ENCODE assay signal across 8 cellular contexts in the genomic region with DNA sequence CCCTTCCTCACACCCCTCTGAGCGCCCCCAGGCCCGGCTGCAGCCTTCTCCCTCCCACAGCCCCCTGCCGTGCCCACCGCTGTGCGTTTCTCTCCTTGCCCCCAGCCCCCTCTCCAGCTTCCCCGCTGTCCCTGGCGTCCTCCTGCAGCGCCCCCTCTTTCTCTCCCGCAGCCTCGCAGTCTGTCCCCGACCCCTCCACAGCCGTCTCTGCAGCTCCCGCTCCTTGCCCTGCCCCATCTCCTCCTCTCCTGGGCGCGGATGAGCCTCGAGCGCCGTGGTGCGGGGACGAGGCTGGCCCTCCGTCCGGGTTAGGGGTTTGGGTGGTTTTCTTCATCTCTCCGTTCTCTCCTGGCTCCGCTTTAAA. TPM values are rescaled to one million over a fixed set of nuclear protein-coding genes. Genes with fewer than 3 reads are reported as not detected.
DNase-seq lines count a peak whose midpoint lies in the region; ATAC-seq, FAIRE-seq and TF ChIP-seq lines count a peak whose summit lies in the region.

No MANE protein-coding gene starts in this region.

- H3K9me1 ChIP-seq in keratinocyte (ENCODE audit: control insufficient read depth, extremely low read depth, insufficient read depth, low read length): no peaks in the 10 kb centered on the region

- H3K4me3 Mint-ChIP-seq in CD4-positive, alpha-beta T cell: peak overlapping the region; percentile 86
- H3K4me3 Mint-ChIP-seq in activated T-helper 1 cell treated with anti-CD3 and anti-CD28 coated beads, Interleukin-12 subunit alpha, Interleukin-12 subunit beta, Interleukin-2, Interleukin-4 antibody, amounts not matched to agents 30 ng/mL and 10 ng/mL and 1 ng/mL, durations not matched to agents 14 hours and 24 hours and 36 hours: peak overlapping the region; percentile 86

- TF ChIP-seq CTCF in CD4-positive, alpha-beta T cell (IDR thresholded peaks at IDR 0.05): no peak
- TF ChIP-seq CTCF in keratinocyte (optimal IDR thresholded peaks at IDR 0.05 in 1 of 3, IDR thresholded peaks at IDR 0.05 in 1 of 3, conservative IDR thresholded peaks at IDR 0.05 in 1 of 3; ENCODE audit: extremely low read depth in 1 of 3, insufficient read depth in 2 of 3, low read length in 3 of 3) (peak in 2 of 3 experiments; percentile 31 to 36), suprapubic skin (IDR thresholded peaks at IDR 0.05) (no peak)

- H3K9me3 Mint-ChIP-seq in CD4-positive, alpha-beta T cell: no peaks in the 10 kb centered on the region
- H3K9me3 Mint-ChIP-seq in activated T-helper 1 cell treated with anti-CD3 and anti-CD28 coated beads, Interleukin-12 subunit alpha, Interleukin-12 subunit beta, Interleukin-2, Interleukin-4 antibody, amounts not matched to agents 30 ng/mL and 10 ng/mL and 1 ng/mL, durations not matched to agents 14 hours and 24 hours and 36 hours: no peaks in the 10 kb centered on the region

- TF ChIP-seq POLR2A in suprapubic skin (IDR thresholded peaks at IDR 0.05): no peak

- H2AFZ ChIP-seq in keratinocyte (ENCODE audit: control insufficient read depth, low read length): no peak overlapping the region

- intact Hi-C loops in CD4-positive, alpha-beta T cell (cut with DNase I, micrococcal nuclease): loop anchor here in 1 of 2 experiments (1.0 kb wide), 1 partner anchor 14 kb away; the partner anchor contains the start of gene COX6B2
- intact Hi-C loops in activated T-helper 1 cell treated with anti-CD3 and anti-CD28 coated beads, Interleukin-12 subunit alpha, Interleukin-12 subunit beta, Interleukin-2, Interleukin-4 antibody, amounts not matched to agents 30 ng/mL and 10 ng/mL and 1 ng/mL, durations not matched to agents 14 hours and 24 hours and 36 hours (cut with micrococcal nuclease): no loop called here

- peaks cover 21% of the 10 kb centered on the region for H3K4me1 Mint-ChIP-seq in CD4-positive, alpha-beta T cell (ENCODE audit: low read depth)
- H3K4me1 Mint-ChIP-seq in activated T-helper 1 cell treated with anti-CD3 and anti-CD28 coated beads, Interleukin-12 subunit alpha, Interleukin-12 subunit beta, Interleukin-2, Interleukin-4 antibody, amounts not matched to agents 30 ng/mL and 10 ng/mL and 1 ng/mL, durations not matched to agents 14 hours and 24 hours and 36 hours (ENCODE audit: low read depth): peaks cover 14% of the 10 kb centered on the region

- dilution Hi-C loops in keratinocyte (cut with MboI; ENCODE audit: extremely low pct_ligation_motif_present, low sequenced_read_pairs): no loop called here

- peaks cover 5% of the 10 kb centered on the region for H3K79me2 ChIP-seq in keratinocyte (ENCODE audit: control insufficient read depth, insufficient read depth, low read length)

- H3K27ac ChIP-seq in CD4-positive, alpha-beta T cell (ENCODE audit: low read depth, low read length): no peak overlapping the region
- H3K27ac ChIP-seq in keratinocyte (ENCODE audit: control insufficient read depth, insufficient read depth, low read length): peak overlapping the region; percentile 90
- H3K27ac ChIP-seq in suprapubic skin: no peak overlapping the region

- H3K36me3 Mint-ChIP-seq in CD4-positive, alpha-beta T cell (ENCODE audit: low read depth): peaks cover 31% of the 10 kb centered on the region
- peaks cover 8% of the 10 kb centered on the region for H3K36me3 Mint-ChIP-seq in activated T-helper 1 cell treated with anti-CD3 and anti-CD28 coated beads, Interleukin-12 subunit alpha, Interleukin-12 subunit beta, Interleukin-2, Interleukin-4 antibody, amounts not matched to agents 30 ng/mL and 10 ng/mL and 1 ng/mL, durations not matched to agents 14 hours and 24 hours and 36 hours (ENCODE audit: low read depth)

- no peak for TF ChIP-seq EP300 in suprapubic skin (IDR thresholded peaks at IDR 0.05)

- H3K4me2 ChIP-seq in keratinocyte (ENCODE audit: control insufficient read depth, extremely low read depth, insufficient read depth, low read depth, low read length): peak overlapping the region; percentile 96

- H3K27ac Mint-ChIP-seq in CD4-positive, alpha-beta T cell: peak overlapping the region; percentile 99
- peak overlapping the region; percentile 94 for H3K27ac Mint-ChIP-seq in activated T-helper 1 cell treated with anti-CD3 and anti-CD28 coated beads, Interleukin-12 subunit alpha, Interleukin-12 subunit beta, Interleukin-2, Interleukin-4 antibody, amounts not matched to agents 30 ng/mL and 10 ng/mL and 1 ng/mL, durations not matched to agents 14 hours and 24 hours and 36 hours

- CTCF ChIA-PET in CD4-positive, alpha-beta T cell (lab: Charles Lee): interaction anchor here (0.7 to 1.1 kb wide), 2 partner anchors 9 to 39 kb away, joined by 3 to 4 read pairs; no protein-coding TSS in a partner anchor

- POLR2A ChIA-PET in CD4-positive, alpha-beta T cell (lab: Charles Lee): no interaction called here

- WGBS in suprapubic skin: 2% methylated on average over 24 of the region's 24 CpGs

- peaks cover 3% of the 10 kb centered on the region for H3K27me3 ChIP-seq in CD4-positive, alpha-beta T cell (ENCODE audit: control insufficient read depth, insufficient read depth, low read length)
- H3K27me3 ChIP-seq in keratinocyte (ENCODE audit: control insufficient read depth, extremely low read depth, insufficient read depth, low read length) (no peaks in the 10 kb centered on the region), suprapubic skin (no peaks in the 10 kb centered on the region)

- H3K9me3 ChIP-seq in CD4-positive, alpha-beta T cell (ENCODE audit: control insufficient read depth, low read length): no peaks in the 10 kb centered on the region
- H3K9me3 ChIP-seq in keratinocyte (ENCODE audit: control insufficient read depth, low read depth, low read length) (no peaks in the 10 kb centered on the region), suprapubic skin (no peaks in the 10 kb centered on the region)

- no peak for FAIRE-seq in keratinocyte (lab: Jason Lieb, UNC)

- peaks cover 31% of the 10 kb centered on the region for H3K4me1 ChIP-seq in keratinocyte (ENCODE audit: control insufficient read depth, extremely low read depth, insufficient read depth, low read length)
- H3K4me1 ChIP-seq in suprapubic skin: peaks cover 37% of the 10 kb centered on the region

- peak overlapping the region; percentile 93 for H3K9ac ChIP-seq in keratinocyte (ENCODE audit: control insufficient read depth, extremely low read depth, insufficient read depth, low read length)

- peaks cover 0 to 10% of the 10 kb centered on the region in 2 experiments for H3K36me3 ChIP-seq in keratinocyte (ENCODE audit: control insufficient read depth in 2 of 2, extremely low read depth in 1 of 2, insufficient read depth in 2 of 2, low read length in 2 of 2)
- peaks cover 25% of the 10 kb centered on the region for H3K36me3 ChIP-seq in suprapubic skin

- H3K4me3 ChIP-seq in keratinocyte (ENCODE audit: control insufficient read depth in 2 of 3, extremely low read depth in 1 of 3, insufficient read depth in 2 of 3, low read depth in 1 of 3, low read length in 3 of 3): peak overlapping the region; percentile 64 to 83 (median 78)
- H3K4me3 ChIP-seq in suprapubic skin: peak overlapping the region; percentile 89

- no peak for ATAC-seq in CD4-positive, alpha-beta T cell (ENCODE audit: poor library complexity)
- ATAC-seq in GM21825 (IDR thresholded peaks at IDR 0.05; ENCODE audit: unreplicated experiment) (no peak), HG02763 (IDR thresholded peaks at IDR 0.05; ENCODE audit: unreplicated experiment) (no peak)

- H4K20me1 ChIP-seq in keratinocyte (ENCODE audit: control insufficient read depth, extremely low read depth, insufficient read depth, low read length): no peaks in the 10 kb centered on the region

- peaks cover 22% of the 10 kb centered on the region for H3K27me3 Mint-ChIP-seq in CD4-positive, alpha-beta T cell
- peaks cover 9% of the 10 kb centered on the region for H3K27me3 Mint-ChIP-seq in activated T-helper 1 cell treated with anti-CD3 and anti-CD28 coated beads, Interleukin-12 subunit alpha, Interleukin-12 subunit beta, Interleukin-2, Interleukin-4 antibody, amounts not matched to agents 30 ng/mL and 10 ng/mL and 1 ng/mL, durations not matched to agents 14 hours and 24 hours and 36 hours (ENCODE audit: insufficient read depth)

- DNase-seq in CD4-positive, alpha-beta T cell: peak in 1 of 10 experiments; percentile 10
- peak; percentile 41 for DNase-seq in HK-2 (ENCODE audit: unreplicated experiment)
- no peak for DNase-seq in activated T-helper 1 cell treated with anti-CD3 and anti-CD28 coated beads, Interleukin-12 subunit alpha, Interleukin-12 subunit beta, Interleukin-2, Interleukin-4 antibody, amounts not matched to agents 30 ng/mL and 10 ng/mL and 1 ng/mL, durations not matched to agents 14 hours and 24 hours and 36 hours (ENCODE audit: low spot score)
- no peak for DNase-seq in keratinocyte (ENCODE audit: low read depth, low spot score)
- DNase-seq in suprapubic skin (ENCODE audit: low spot score in 2 of 2): peak in 1 of 2 donors; percentile 80
- DNase-seq in cortex of kidney (lab: John Stamatoyannopoulos, UW): no peak

RNA-seq across cellular contexts. Expression of gene KMT5C, which starts 1.1 kb away (rescaled TPM):
- 100 to 1,000 TPM; 113 to 115 TPM for total RNA-seq in CD4-positive, alpha-beta T cell
- total RNA-seq in activated T-helper 1 cell treated with anti-CD3 and anti-CD28 coated beads, Interleukin-12 subunit alpha, Interleukin-12 subunit beta, Interleukin-2, Interleukin-4 antibody, amounts not matched to agents 30 ng/mL and 10 ng/mL and 1 ng/mL, durations not matched to agents 14 hours and 24 hours and 36 hours: 29.1 and 29.9 TPM in 2 replicates
- 4.3 to 7.4 TPM (median 6.5 TPM) in 3 replicates for polyA plus RNA-seq in keratinocyte
- 2.6 TPM for polyA plus RNA-seq in keratinocyte (2011; ENCODE audit: low read depth)
- 1.3 and 2.5 TPM in 2 replicates for polyA plus RNA-seq in keratinocyte (2011; cell fraction: cytosol; rRNA removed)
- polyA plus RNA-seq in keratinocyte (2011; cell fraction: nucleus; rRNA removed): 16.1 and 21.9 TPM in 2 replicates
- 4.3 and 12.7 TPM in 2 replicates for polyA plus RNA-seq in keratinocyte (2012; ENCODE audit: low replicate concordance)
- 2.7 to 3.8 TPM (median 3.6 TPM) in 3 replicates for polyA minus RNA-seq in keratinocyte
- 6.5 TPM for polyA minus RNA-seq in keratinocyte (2011; cell fraction: cytosol; rRNA and poly(A)+ RNA removed)
- polyA minus RNA-seq in keratinocyte (2011; cell fraction: nucleus; rRNA and poly(A)+ RNA removed): 8.1 and 13.8 TPM in 2 replicates
- total RNA-seq in suprapubic skin: 10 to 100 TPM; 17.3 to 61.8 (median 39.1) TPM

RNA-seq across cellular contexts. Expression of gene COX6B2, which starts 13.8 kb away (rescaled TPM):
- total RNA-seq in CD4-positive, alpha-beta T cell: under 1 TPM in 1 of 2 experiments, not detected in 1; 0.28 TPM
- 0.26 TPM in 1 of 2 replicates, not detected in the other for total RNA-seq in activated T-helper 1 cell treated with anti-CD3 and anti-CD28 coated beads, Interleukin-12 subunit alpha, Interleukin-12 subunit beta, Interleukin-2, Interleukin-4 antibody, amounts not matched to agents 30 ng/mL and 10 ng/mL and 1 ng/mL, durations not matched to agents 14 hours and 24 hours and 36 hours
- 1.4 to 6.5 TPM (median 1.7 TPM) in 3 replicates for polyA plus RNA-seq in keratinocyte
- polyA plus RNA-seq in keratinocyte (2011; ENCODE audit: low read depth): 0.61 TPM
- 0.53 and 1.1 TPM in 2 replicates for polyA plus RNA-seq in keratinocyte (2011; cell fraction: cytosol; rRNA removed)
- polyA plus RNA-seq in keratinocyte (2011; cell fraction: nucleus; rRNA removed): 17.5 and 31.9 TPM in 2 replicates
- 2.6 and 3.3 TPM in 2 replicates for polyA plus RNA-seq in keratinocyte (2012; ENCODE audit: low replicate concordance)
- polyA minus RNA-seq in keratinocyte: 1.3 to 1.7 TPM (median 1.3 TPM) in 3 replicates
- polyA minus RNA-seq in keratinocyte (2011; cell fraction: cytosol; rRNA and poly(A)+ RNA removed): not detected
- polyA minus RNA-seq in keratinocyte (2011; cell fraction: nucleus; rRNA and poly(A)+ RNA removed): 0.95 and 2.3 TPM in 2 replicates
- total RNA-seq in suprapubic skin: 1 to 10 TPM in 3 of 4 donors, under 1 TPM in 1; 0.47 to 1.9 (median 1.3) TPM

RNA-seq across cellular contexts. Expression of gene TMEM150B, which starts 15.6 kb away (rescaled TPM):
- total RNA-seq in CD4-positive, alpha-beta T cell: not detected
- total RNA-seq in activated T-helper 1 cell treated with anti-CD3 and anti-CD28 coated beads, Interleukin-12 subunit alpha, Interleukin-12 subunit beta, Interleukin-2, Interleukin-4 antibody, amounts not matched to agents 30 ng/mL and 10 ng/mL and 1 ng/mL, durations not matched to agents 14 hours and 24 hours and 36 hours: 0.71 TPM in 1 of 2 replicates, not detected in the other
- polyA plus RNA-seq in keratinocyte: not detected in 3 replicates
- not detected for polyA plus RNA-seq in keratinocyte (2011; ENCODE audit: low read depth)
- not detected in 2 replicates for polyA plus RNA-seq in keratinocyte (2011; cell fraction: cytosol; rRNA removed)
- polyA plus RNA-seq in keratinocyte (2011; cell fraction: nucleus; rRNA removed): not detected in 2 replicates
- not detected in 2 replicates for polyA plus RNA-seq in keratinocyte (2012; ENCODE audit: low replicate concordance)
- polyA minus RNA-seq in keratinocyte: not detected in 3 replicates
- not detected for polyA minus RNA-seq in keratinocyte (2011; cell fraction: cytosol; rRNA and poly(A)+ RNA removed)
- not detected in 2 replicates for polyA minus RNA-seq in keratinocyte (2011; cell fraction: nucleus; rRNA and poly(A)+ RNA removed)
- total RNA-seq in suprapubic skin: not detected

RNA-seq across cellular contexts. Expression of gene GARIN5B, which starts 22.3 kb away (rescaled TPM):
- total RNA-seq in CD4-positive, alpha-beta T cell: under 1 TPM in 1 of 2 experiments, not detected in 1; 0.08 TPM
- 0.05 TPM in 1 of 2 replicates, not detected in the other for total RNA-seq in activated T-helper 1 cell treated with anti-CD3 and anti-CD28 coated beads, Interleukin-12 subunit alpha, Interleukin-12 subunit beta, Interleukin-2, Interleukin-4 antibody, amounts not matched to agents 30 ng/mL and 10 ng/mL and 1 ng/mL, durations not matched to agents 14 hours and 24 hours and 36 hours
- polyA plus RNA-seq in keratinocyte: not detected in 3 replicates
- polyA plus RNA-seq in keratinocyte (2011; ENCODE audit: low read depth): not detected
- polyA plus RNA-seq in keratinocyte (2011; cell fraction: cytosol; rRNA removed): not detected in 2 replicates
- polyA plus RNA-seq in keratinocyte (2011; cell fraction: nucleus; rRNA removed): not detected in 2 replicates
- polyA plus RNA-seq in keratinocyte (2012; ENCODE audit: low replicate concordance): not detected in 2 replicates
- polyA minus RNA-seq in keratinocyte: not detected in 3 replicates
- polyA minus RNA-seq in keratinocyte (2011; cell fraction: cytosol; rRNA and poly(A)+ RNA removed): not detected
- polyA minus RNA-seq in keratinocyte (2011; cell fraction: nucleus; rRNA and poly(A)+ RNA removed): not detected in 2 replicates
- total RNA-seq in suprapubic skin: not detected

RNA-seq across cellular contexts. Expression of gene IL11, which starts 29.5 kb away (rescaled TPM):
- under 1 TPM; 0.22 to 0.92 TPM for total RNA-seq in CD4-positive, alpha-beta T cell
- 0.34 TPM in 1 of 2 replicates, not detected in the other for total RNA-seq in activated T-helper 1 cell treated with anti-CD3 and anti-CD28 coated beads, Interleukin-12 subunit alpha, Interleukin-12 subunit beta, Interleukin-2, Interleukin-4 antibody, amounts not matched to agents 30 ng/mL and 10 ng/mL and 1 ng/mL, durations not matched to agents 14 hours and 24 hours and 36 hours
- polyA plus RNA-seq in keratinocyte: 1.6 to 5.1 TPM (median 2.2 TPM) in 3 replicates
- polyA plus RNA-seq in keratinocyte (2011; ENCODE audit: low read depth): 0.56 TPM
- polyA plus RNA-seq in keratinocyte (2011; cell fraction: cytosol; rRNA removed): 1.4 and 2.0 TPM in 2 replicates
- polyA plus RNA-seq in keratinocyte (2011; cell fraction: nucleus; rRNA removed): 9.3 and 11.9 TPM in 2 replicates
- polyA plus RNA-seq in keratinocyte (2012; ENCODE audit: low replicate concordance): 3.4 TPM in 2 replicates
- polyA minus RNA-seq in keratinocyte: 0.86 to 1.4 TPM (median 1.2 TPM) in 3 replicates
- polyA minus RNA-seq in keratinocyte (2011; cell fraction: cytosol; rRNA and poly(A)+ RNA removed): 1.5 TPM
- polyA minus RNA-seq in keratinocyte (2011; cell fraction: nucleus; rRNA and poly(A)+ RNA removed): 1.4 and 4.1 TPM in 2 replicates
- 1 to 10 TPM in 3 of 4 donors, under 1 TPM in 1; 0.97 to 1.7 (median 1.2) TPM for total RNA-seq in suprapubic skin

Comparison
In these comparisons a context has a peak if more than half of its experiments do, and no peak if none do; other contexts are left out.
1. CTCF ChIP-seq: peak in keratinocyte (2 of 3); none in CD4-positive, alpha-beta T cell (single experiment) and suprapubic skin (0 of 2).